ENCODE assay signal across 14 cellular contexts in the genomic region with DNA sequence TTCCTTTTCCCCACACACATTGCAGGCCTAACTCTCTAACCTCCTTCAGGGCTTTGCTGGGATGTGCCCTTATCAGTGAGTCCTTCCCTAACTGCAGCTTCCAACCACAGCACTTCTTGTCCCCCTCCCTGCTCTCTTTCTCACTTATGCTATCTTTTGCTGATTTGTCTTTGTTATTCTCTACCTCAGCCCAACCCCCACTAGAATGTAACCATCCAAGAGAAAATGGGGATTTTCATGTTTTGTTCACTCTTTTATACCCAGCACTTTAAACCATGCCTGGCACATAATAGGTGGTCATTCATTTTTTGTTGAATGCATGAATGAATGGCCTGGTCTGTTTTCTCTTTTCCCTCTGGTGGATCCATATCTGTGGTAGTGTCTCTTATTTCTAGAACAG.
DNase-seq lines count a peak whose midpoint lies in the region; ATAC-seq, FAIRE-seq and TF ChIP-seq lines count a peak whose summit lies in the region.
"Had no signal": no experiment of that assay in that cellular context is flagged by ENCODE, and none has a peak within 500 bp of the region (broad histone marks: within the 10 kb centered on the region; RNA-seq: fewer than 3 reads in every experiment).

No MANE protein-coding gene starts in this region.

- H3K27me3 ChIP-seq in HepG2 (ENCODE audit: control insufficient read depth in 1 of 2, insufficient read depth in 2 of 2, low read length in 2 of 2) (peaks cover 0 to 2% of the 10 kb centered on the region in 2 experiments; a peak in 1 of 5 replicates), right lobe of liver (no peaks in the 10 kb centered on the region), mucosa of rectum (ENCODE audit: control insufficient read depth in 2 of 2, insufficient read depth in 2 of 2, low read length in 2 of 2) (no peaks in the 10 kb centered on the region), HAP-1 (ENCODE audit: low read depth) (no peaks in the 10 kb centered on the region)
- H3K27me3 ChIP-seq: BLaER1 treated with 17β-estradiol and CSF1 and Interleukin-3, amounts not matched to agents 10 nM and 100 nM had no signal

- H3K36me3 Mint-ChIP-seq in chondrocyte (ENCODE audit: low read depth) = peaks cover 5% of the 10 kb centered on the region
- H3K36me3 Mint-ChIP-seq: CD4-positive, CD25-positive, alpha-beta regulatory T cell had no signal

- no peak overlapping the region for H3K4me2 ChIP-seq in HepG2 (ENCODE audit: low read depth, low read length)
- H3K4me2 ChIP-seq: BLaER1 treated with 17β-estradiol and CSF1 and Interleukin-3, amounts not matched to agents 10 nM and 100 nM; GM23338 had no signal

- BruUV-seq in HepG2 (replicated peaks; lab: Mats Ljungman, UMichigan) = no TSS peak

- TF ChIP-seq CTCF in HepG2 (CRISPR knock-in tag; IDR thresholded peaks at IDR 0.05) (no peak), right lobe of liver (IDR thresholded peaks at IDR 0.05) (no peak), chondrocyte (IDR thresholded peaks at IDR 0.05) (no peak)

- intact Hi-C loops in HepG2 (cut with micrococcal nuclease; ENCODE audit: unreplicated experiment) (no loop called here), right lobe of liver (cut with DNase I) (no loop called here)

- TF ChIP-seq RAD21 in HepG2 (CRISPR knock-in tag; IDR thresholded peaks at IDR 0.05) = no peak

- peaks cover 7% of the 10 kb centered on the region for H3K27me3 Mint-ChIP-seq in chondrocyte (ENCODE audit: low read depth)

- POLR2A ChIA-PET in HepG2 (lab: Yijun Ruan, JAX) = no interaction called here

- H3K4me3 Mint-ChIP-seq in chondrocyte (ENCODE audit: unreplicated experiment) = no peak overlapping the region
- H3K4me3 Mint-ChIP-seq: CD4-positive, CD25-positive, alpha-beta regulatory T cell; GM23338 had no signal

- TF ChIP-seq EP300 in HepG2 (IDR thresholded peaks at IDR 0.05; ENCODE audit: low read depth in 2 of 2, low read length in 2 of 2) = no peak
- TF ChIP-seq EP300 in HepG2 (CRISPR knock-in tag; IDR thresholded peaks at IDR 0.05; ENCODE audit: borderline replicate concordance) = no peak

- ATAC-seq in HepG2 (no peak), right lobe of liver (no peak), HG03469 (IDR thresholded peaks at IDR 0.05; ENCODE audit: unreplicated experiment) (no peak)
- ATAC-seq: GM23338 had no signal

- CTCF ChIA-PET in HepG2 (lab: Yijun Ruan, JAX; ENCODE audit: low intra/inter-chr PET ratio, low total read pairs) = no interaction called here

- H3K9me3 Mint-ChIP-seq in chondrocyte (ENCODE audit: low read depth) = peaks cover 20% of the 10 kb centered on the region

- TF ChIP-seq POLR2A in HepG2 (IDR thresholded peaks at IDR 0.05; ENCODE audit: insufficient read depth in 1 of 2, low read depth in 2 of 2, low read length in 2 of 2) = no peak
- TF ChIP-seq POLR2A in right lobe of liver (IDR thresholded peaks at IDR 0.05) = no peak

- peaks cover 4% of the 10 kb centered on the region for H3K4me1 Mint-ChIP-seq in chondrocyte (ENCODE audit: low read depth)
- H3K4me1 Mint-ChIP-seq: CD4-positive, CD25-positive, alpha-beta regulatory T cell had no signal

- no peaks in the 10 kb centered on the region for H3K79me2 ChIP-seq in HepG2 (ENCODE audit: insufficient read depth, low read length)

- H3K4me1 ChIP-seq in HepG2 (ENCODE audit: insufficient read depth, low read length) (no peaks in the 10 kb centered on the region), right lobe of liver (no peaks in the 10 kb centered on the region), mucosa of rectum (ENCODE audit: control insufficient read depth in 2 of 2, insufficient read depth in 2 of 2, low read length in 2 of 2) (no peaks in the 10 kb centered on the region), HAP-1 (no peaks in the 10 kb centered on the region)
- H3K4me1 ChIP-seq: BLaER1 treated with 17β-estradiol and CSF1 and Interleukin-3, amounts not matched to agents 10 nM and 100 nM had no signal

- no peak for DNase-seq in HepG2 (ENCODE audit: low spot score)
- no peak for DNase-seq in right lobe of liver
- no peak for DNase-seq in chondrocyte (ENCODE audit: low spot score)
- DNase-seq in DMS79 treated with DMSO at 0.1 percent for 48 hours (lab: John Stamatoyannopoulos, UW) = no peak
- no peak for DNase-seq in HAP-1 (ENCODE audit: low spot score in 2 of 2)
- DNase-seq: 8988T; CD4-positive, CD25-positive, alpha-beta regulatory T cell; DMS53; H7 had no signal

- H3K4me3 ChIP-seq in HepG2 (replicated peaks in 1 of 3; ENCODE audit: insufficient read depth in 1 of 3, low read depth in 2 of 3, low read length in 3 of 3) (no peak overlapping the region), right lobe of liver (no peak overlapping the region), mucosa of rectum (ENCODE audit: low read length in 2 of 2) (no peak overlapping the region), HAP-1 (no peak overlapping the region)
- H3K4me3 ChIP-seq: BLaER1 treated with 17β-estradiol and CSF1 and Interleukin-3, amounts not matched to agents 10 nM and 100 nM; GM23338 had no signal

- H3K9me3 ChIP-seq in HepG2 (ENCODE audit: low read length) = peaks cover 22% of the 10 kb centered on the region
- peaks cover 0 to 3% (median 0%) of the 10 kb centered on the region in 4 donors for H3K9me3 ChIP-seq in right lobe of liver
- H3K9me3 ChIP-seq in mucosa of rectum (ENCODE audit: control insufficient read depth in 2 of 2, low read length in 2 of 2) = peaks cover 3 to 6% of the 10 kb centered on the region in 2 donors
- peaks cover 8% of the 10 kb centered on the region; the same call in 1 of the 2 replicates for H3K9me3 ChIP-seq in HAP-1

- H3K27ac Mint-ChIP-seq in chondrocyte (ENCODE audit: unreplicated experiment) = peak overlapping the region; percentile 1
- H3K27ac Mint-ChIP-seq: GM23338 had no signal

- no peak overlapping the region for H2AFZ ChIP-seq in HepG2 (ENCODE audit: low read length)
- H2AFZ ChIP-seq: GM23338 had no signal

- in situ Hi-C loops in HepG2 (cut with HindIII; ENCODE audit: extremely low pct_ligation_motif_present, low pct_unique_long_range_greater_than_20kb) = no loop called here
- in situ Hi-C loops in HAP-1 (cut with MboI; ENCODE audit: low sequenced_read_pairs) = no loop called here

- H3K27ac ChIP-seq in HepG2 (ENCODE audit: extremely low read length, insufficient read depth, low read length) (no peak overlapping the region), right lobe of liver (no peak overlapping the region), mucosa of rectum (ENCODE audit: low read depth in 2 of 2, low read length in 2 of 2) (peak overlapping the region; percentile 32 to 42)
- H3K27ac ChIP-seq: BLaER1 treated with 17β-estradiol and CSF1 and Interleukin-3, amounts not matched to agents 10 nM and 100 nM had no signal

- FAIRE-seq in HepG2 (lab: Jason Lieb, UNC) = no peak
- FAIRE-seq: HTR-8/SVneo had no signal

- H4K20me1 ChIP-seq in HepG2 (ENCODE audit: insufficient read depth, low read length) = no peaks in the 10 kb centered on the region
- H4K20me1 ChIP-seq: BLaER1 treated with 17β-estradiol and CSF1 and Interleukin-3, amounts not matched to agents 10 nM and 100 nM had no signal

- H3K36me3 ChIP-seq in HepG2 (replicated peaks in 1 of 2; ENCODE audit: control insufficient read depth in 1 of 2, insufficient read depth in 2 of 2, low read length in 2 of 2) (no peaks in the 10 kb centered on the region), right lobe of liver (no peaks in the 10 kb centered on the region), mucosa of rectum (ENCODE audit: control insufficient read depth in 2 of 2, insufficient read depth in 2 of 2, low read length in 2 of 2) (no peaks in the 10 kb centered on the region), HAP-1 (replicated peaks) (no peaks in the 10 kb centered on the region)

- no peak overlapping the region for H3K9ac ChIP-seq in HepG2 (ENCODE audit: insufficient read depth, low read depth, low read length)
- H3K9ac ChIP-seq in mucosa of rectum (ENCODE audit: low read depth in 1 of 2, low read length in 2 of 2) = no peak overlapping the region
- H3K9ac ChIP-seq: BLaER1 treated with 17β-estradiol and CSF1 and Interleukin-3, amounts not matched to agents 10 nM and 100 nM had no signal

TF ChIP-seq in HepG2, 621 proteins besides CTCF, POLR2A, EP300 and RAD21:
- TF ChIP-seq PHF8 (CRISPR knock-in tag; IDR thresholded peaks at IDR 0.05) = no peak
- TF ChIP-seq, protein P1, sequence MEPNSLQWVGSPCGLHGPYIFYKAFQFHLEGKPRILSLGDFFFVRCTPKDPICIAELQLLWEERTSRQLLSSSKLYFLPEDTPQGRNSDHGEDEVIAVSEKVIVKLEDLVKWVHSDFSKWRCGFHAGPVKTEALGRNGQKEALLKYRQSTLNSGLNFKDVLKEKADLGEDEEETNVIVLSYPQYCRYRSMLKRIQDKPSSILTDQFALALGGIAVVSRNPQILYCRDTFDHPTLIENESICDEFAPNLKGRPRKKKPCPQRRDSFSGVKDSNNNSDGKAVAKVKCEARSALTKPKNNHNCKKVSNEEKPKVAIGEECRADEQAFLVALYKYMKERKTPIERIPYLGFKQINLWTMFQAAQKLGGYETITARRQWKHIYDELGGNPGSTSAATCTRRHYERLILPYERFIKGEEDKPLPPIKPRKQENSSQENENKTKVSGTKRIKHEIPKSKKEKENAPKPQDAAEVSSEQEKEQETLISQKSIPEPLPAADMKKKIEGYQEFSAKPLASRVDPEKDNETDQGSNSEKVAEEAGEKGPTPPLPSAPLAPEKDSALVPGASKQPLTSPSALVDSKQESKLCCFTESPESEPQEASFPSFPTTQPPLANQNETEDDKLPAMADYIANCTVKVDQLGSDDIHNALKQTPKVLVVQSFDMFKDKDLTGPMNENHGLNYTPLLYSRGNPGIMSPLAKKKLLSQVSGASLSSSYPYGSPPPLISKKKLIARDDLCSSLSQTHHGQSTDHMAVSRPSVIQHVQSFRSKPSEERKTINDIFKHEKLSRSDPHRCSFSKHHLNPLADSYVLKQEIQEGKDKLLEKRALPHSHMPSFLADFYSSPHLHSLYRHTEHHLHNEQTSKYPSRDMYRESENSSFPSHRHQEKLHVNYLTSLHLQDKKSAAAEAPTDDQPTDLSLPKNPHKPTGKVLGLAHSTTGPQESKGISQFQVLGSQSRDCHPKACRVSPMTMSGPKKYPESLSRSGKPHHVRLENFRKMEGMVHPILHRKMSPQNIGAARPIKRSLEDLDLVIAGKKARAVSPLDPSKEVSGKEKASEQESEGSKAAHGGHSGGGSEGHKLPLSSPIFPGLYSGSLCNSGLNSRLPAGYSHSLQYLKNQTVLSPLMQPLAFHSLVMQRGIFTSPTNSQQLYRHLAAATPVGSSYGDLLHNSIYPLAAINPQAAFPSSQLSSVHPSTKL (CRISPR knock-in tag; IDR thresholded peaks at IDR 0.05) = no peak
- no peak for TF ChIP-seq CAMTA2 (CRISPR knock-in tag; IDR thresholded peaks at IDR 0.05; ENCODE audit: borderline replicate concordance)
- TF ChIP-seq ARNT2 (CRISPR knock-in tag; IDR thresholded peaks at IDR 0.05; ENCODE audit: low read depth) = no peak
- TF ChIP-seq TCF7 (IDR thresholded peaks at IDR 0.05; ENCODE audit: low read depth) = no peak
- TF ChIP-seq ZFP1 (CRISPR knock-in tag; IDR thresholded peaks at IDR 0.05) = peak; percentile 99
- no peak for TF ChIP-seq ZNF484 (CRISPR knock-in tag; IDR thresholded peaks at IDR 0.05; ENCODE audit: borderline replicate concordance, low read depth)

Comparison
In these comparisons a context has a peak if more than half of its experiments do, and no peak if none do; other contexts are left out.
1. H3K27ac ChIP-seq: peak in mucosa of rectum (2 of 2); none in HepG2 (single experiment) and right lobe of liver (0 of 3).